Comparison of ENCODE assay signal across 9 cellular contexts in genomic region chr18:79199691-79200374, GRCh38.
DNase-seq lines count a peak whose midpoint lies in the region; TF ChIP-seq lines count a peak whose summit lies in the region.
"Had no signal": no experiment of that assay in that cellular context is flagged by ENCODE, and none has a peak within 500 bp of the region (broad histone marks: within the 10 kb centered on the region; RNA-seq: fewer than 3 reads in every experiment).

No MANE protein-coding gene starts in this region.

- DNase-seq in GM04503 (ENCODE audit: low read depth): peak; percentile 37
- DNase-seq in RPMI7951 (ENCODE audit: low read depth): peak; percentile 58
- DNase-seq in epithelial cell of esophagus (ENCODE audit: low read depth): peak; percentile 72
- DNase-seq in renal cortical epithelial cell (ENCODE audit: low read depth): peak; percentile 7
- DNase-seq in putamen (ENCODE audit: low spot score): no peak
- DNase-seq in GM20000 (ENCODE audit: low spot score): no peak
- DNase-seq in lower leg skin (ENCODE audit: low spot score in 2 of 2): no peak
- DNase-seq: NCI-H1048 had no signal

- H3K4me3 ChIP-seq in epithelial cell of esophagus (ENCODE audit: low read length) (no peak overlapping the region), lower leg skin (ENCODE audit: low read depth, poor library complexity, severe bottlenecking) (no peak overlapping the region)
- H3K4me3 ChIP-seq: SK-N-MC had no signal

- TF ChIP-seq CTCF in epithelial cell of esophagus (IDR thresholded peaks at IDR 0.05; ENCODE audit: insufficient read depth, low read depth, low read length, missing control alignments) (peak; percentile 37), GM20000 (IDR thresholded peaks at IDR 0.05; ENCODE audit: extremely low read depth, missing control alignments) (no peak), lower leg skin (IDR thresholded peaks at IDR 0.05) (no peak)

- intact Hi-C loops in lower leg skin (cut with DNase I; ENCODE audit: low total_unique reads): no loop called here

- no peak for TF ChIP-seq POLR2A in lower leg skin (IDR thresholded peaks at IDR 0.05)

- 56 to 64% methylated on average over 7 of the region's 7 CpGs for WGBS in lower leg skin, 2 donors

Comparison
In these comparisons a context has a peak if more than half of its experiments do, and no peak if none do; other contexts are left out.
1. DNase-seq: peak in GM04503 (single experiment), RPMI7951 (single experiment), epithelial cell of esophagus (single experiment) and renal cortical epithelial cell (single experiment); none in putamen (single experiment), GM20000 (single experiment) and lower leg skin (0 of 2).